27 cellular contexts compared by ENCODE assay signal in the genomic region with DNA sequence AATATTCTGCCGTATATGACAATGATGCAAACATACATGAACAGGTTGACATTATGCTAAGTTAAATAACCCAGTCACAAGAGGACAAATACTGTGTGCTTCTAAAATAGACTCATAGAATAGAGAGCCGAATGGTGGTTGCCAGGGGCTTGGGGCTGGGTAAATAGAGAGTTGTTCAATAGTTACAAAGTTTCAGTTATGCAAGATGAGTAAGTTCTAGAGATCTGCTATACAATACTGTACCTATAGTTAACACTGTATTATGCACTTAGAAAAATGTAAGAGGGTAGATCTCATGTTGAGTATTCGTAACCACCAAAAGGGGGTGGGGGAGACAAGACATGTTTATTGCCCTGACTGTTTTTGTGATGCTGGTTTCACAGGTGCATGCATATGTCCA.
"Had no signal": no experiment of that assay in that cellular context is flagged by ENCODE, and none has a peak within 500 bp of the region (broad histone marks: within the 10 kb centered on the region; RNA-seq: fewer than 3 reads in every experiment).

No MANE protein-coding gene starts in this region.

- H3K4me1 Mint-ChIP-seq: activated CD4-positive, alpha-beta T cell treated with anti-CD3 and anti-CD28 coated beads, Interleukin-2, amount 10 ng/mL, durations not matched to agents 7 days and 5 days; immature natural killer cell; nephron had no signal

- H3K9me3 ChIP-seq: adrenal gland, body of pancreas, thoracic aorta had no signal

- H3K4me1 ChIP-seq: adrenal gland, body of pancreas, esophagus muscularis mucosa, foreskin keratinocyte, heart left ventricle had no signal

- ATAC-seq: activated CD8-positive, alpha-beta T cell treated with anti-CD3 and anti-CD28 coated beads for 36 hours; body of pancreas; foreskin keratinocyte; heart left ventricle; left colon; right cardiac atrium had no signal

- H3K4me3 Mint-ChIP-seq: activated CD4-positive, alpha-beta T cell treated with anti-CD3 and anti-CD28 coated beads, Interleukin-2, amount 10 ng/mL, durations not matched to agents 7 days and 5 days; activated CD8-positive, alpha-beta T cell treated with anti-CD3 and anti-CD28 coated beads for 36 hours; activated naive CD8-positive, alpha-beta T cell; immature natural killer cell; nephron had no signal

- H3K27ac ChIP-seq: adrenal gland, body of pancreas, esophagus muscularis mucosa, foreskin keratinocyte, heart left ventricle, thoracic aorta had no signal

- H3K9me3 Mint-ChIP-seq: activated CD4-positive, alpha-beta T cell treated with anti-CD3 and anti-CD28 coated beads, Interleukin-2, amount 10 ng/mL, durations not matched to agents 7 days and 5 days; activated CD8-positive, alpha-beta T cell treated with anti-CD3 and anti-CD28 coated beads for 36 hours had no signal

- DNase-seq: activated CD4-positive, alpha-beta T cell treated with anti-CD3 and anti-CD28 coated beads, Interleukin-2, amount 10 ng/mL, durations not matched to agents 7 days and 5 days; activated CD4-positive, CD25-positive, alpha-beta regulatory T cell treated with anti-CD3 and anti-CD28 coated beads, Interleukin-2, amount 50 U/mL, for 72 hours; activated CD8-positive, alpha-beta T cell treated with anti-CD3 and anti-CD28 coated beads for 36 hours; activated naive CD4-positive, alpha-beta T cell treated with Interleukin-2 at 50 U/mL for 16 hours; activated T-cell treated with anti-CD3 and anti-CD28 coated beads, Interleukin-2, amount 50 U/mL, for 48 hours; adrenal gland; aorta; body of pancreas; dermis blood vessel endothelial cell; effector CD4-positive, alpha-beta T cell; foreskin keratinocyte; hypothalamus; immature natural killer cell; kidney; left colon; mammary epithelial cell; posterior cingulate gyrus; right cardiac atrium; stimulated activated CD4-positive, alpha-beta T cell treated with anti-CD3 and anti-CD28 coated beads, Interleukin-2, amount 100 ng/mL, for 48 hours; stimulated activated naive CD4-positive, alpha-beta T cell treated with Interleukin-2 at 50 U/mL for 16 hours; T1000; trophoblast cell had no signal

- H3K27ac Mint-ChIP-seq: activated CD4-positive, alpha-beta T cell treated with anti-CD3 and anti-CD28 coated beads, Interleukin-2, amount 10 ng/mL, durations not matched to agents 7 days and 5 days; activated CD8-positive, alpha-beta T cell treated with anti-CD3 and anti-CD28 coated beads for 36 hours; activated naive CD8-positive, alpha-beta T cell; immature natural killer cell; nephron had no signal

- H3K4me3 ChIP-seq: adrenal gland, body of pancreas, esophagus muscularis mucosa, heart left ventricle, thoracic aorta had no signal

- H3K27me3 ChIP-seq: adrenal gland, body of pancreas, esophagus muscularis mucosa, foreskin keratinocyte, heart left ventricle had no signal

- H3K36me3 ChIP-seq: adrenal gland, esophagus muscularis mucosa, heart left ventricle, thoracic aorta had no signal

- H3K27me3 Mint-ChIP-seq: activated CD4-positive, alpha-beta T cell treated with anti-CD3 and anti-CD28 coated beads, Interleukin-2, amount 10 ng/mL, durations not matched to agents 7 days and 5 days; activated CD8-positive, alpha-beta T cell treated with anti-CD3 and anti-CD28 coated beads for 36 hours; activated naive CD8-positive, alpha-beta T cell had no signal
